In genomic region chr12:20030847-20031246, GRCh38 we compare ENCODE assay signal across 1 cellular context.
TF ChIP-seq lines count a peak whose summit lies in the region.

No MANE protein-coding gene starts in this region.

TF ChIP-seq in endothelial cell of umbilical vein, 7 proteins besides CTCF, POLR2A, EP300 and RAD21:
- TF ChIP-seq MYC (IDR thresholded peaks at IDR 0.05; ENCODE audit: low read depth, low read length) (no peak), EZH2 (IDR thresholded peaks at IDR 0.05; ENCODE audit: borderline replicate concordance, low read depth, low read length, severe bottlenecking) (no peak), MAX (IDR thresholded peaks at IDR 0.05; ENCODE audit: insufficient read depth, insufficient read length) (no peak), JUN (IDR thresholded peaks at IDR 0.05; ENCODE audit: borderline replicate concordance, insufficient read depth, insufficient read length, low read depth) (peak; percentile 29), POLR2AphosphoS5 (IDR thresholded peaks at IDR 0.05; ENCODE audit: insufficient read depth, low read depth, low read length) (peak; percentile 58), FOS (IDR thresholded peaks at IDR 0.05; ENCODE audit: borderline replicate concordance, insufficient read depth, low read length) (peak; percentile 18), GATA2 (IDR thresholded peaks at IDR 0.05; ENCODE audit: insufficient read depth, insufficient read length, low read depth, low read length) (peak; percentile 81)
